In the genomic region with DNA sequence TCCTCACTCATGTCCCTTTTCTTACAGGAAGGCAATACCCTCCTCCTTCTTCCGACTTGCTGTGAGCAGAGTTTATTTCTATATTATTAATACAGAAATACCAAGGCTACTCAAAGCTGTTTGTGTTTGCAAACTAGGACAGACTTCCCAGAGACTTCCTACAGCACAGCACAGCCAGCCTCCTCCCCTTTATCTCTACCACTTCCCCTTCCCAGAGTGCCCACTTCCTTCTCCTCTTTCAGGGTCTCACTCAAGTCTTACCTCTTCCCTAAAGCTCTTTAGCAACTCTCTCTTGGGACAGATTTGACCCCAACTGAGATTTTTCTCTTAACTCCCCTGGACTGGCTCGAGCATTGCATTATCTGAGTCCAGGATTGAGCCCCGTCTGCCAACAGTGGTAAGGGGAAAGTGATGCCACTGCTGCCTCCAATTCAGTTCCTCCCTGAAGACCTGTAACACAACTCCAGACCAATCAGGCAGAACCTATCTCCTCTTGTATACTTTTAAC, we compare ENCODE assay signal across 21 cellular contexts. TPM values are rescaled to one million over a fixed set of nuclear protein-coding genes. Genes with fewer than 3 reads are reported as not detected.
DNase-seq lines count a peak whose midpoint lies in the region; ATAC-seq and TF ChIP-seq lines count a peak whose summit lies in the region.
"Had no signal": no experiment of that assay in that cellular context is flagged by ENCODE, and none has a peak within 500 bp of the region (broad histone marks: within the 10 kb centered on the region; RNA-seq: fewer than 3 reads in every experiment).

No MANE protein-coding gene starts in this region.

- H3K4me3 ChIP-seq in NB4 (ENCODE audit: low read depth, low read length), result no peak overlapping the region

- no peak for TF ChIP-seq POLR2A in NB4 (IDR thresholded peaks at IDR 0.05; ENCODE audit: extremely low read depth, insufficient read length)

- intact Hi-C loops in left ventricle myocardium superior (cut with micrococcal nuclease) (no loop called here), Right ventricle myocardium superior (cut with DNase I) (no loop called here)

- no peak for TF ChIP-seq CTCF in NB4 (IDR thresholded peaks at IDR 0.05; ENCODE audit: low read depth, low read length)
- TF ChIP-seq CTCF in WTC11 (IDR thresholded peaks at IDR 0.05), result no peak

- no peak for DNase-seq in left ventricle myocardium superior
- DNase-seq in Right ventricle myocardium superior, result no peak
- peak; percentile 28 for DNase-seq in NB4 (ENCODE audit: low read depth)
- DNase-seq in WTC11 (ENCODE audit: low spot score), result no peak
- peak; percentile 30 for DNase-seq in pons (ENCODE audit: low spot score)
- DNase-seq in AG20443 (ENCODE audit: low spot score), result no peak
- DNase-seq in NCI-H2171 treated with DMSO at 0.1 percent for 48 hours (lab: John Stamatoyannopoulos, UW), result no peak
- DNase-seq: Calu3; CD4-positive, alpha-beta T cell; DMS79; HCEC 1CT; NCI-H1417 treated with DMSO at 0.1 percent for 48 hours; NCI-H2029; NCI-H2227 treated with DMSO at 0.1 percent for 48 hours; NCI-H526 treated with DMSO at 0.1 percent for 48 hours; NK-92 treated with Interleukin-12 subunit alpha and Interleukin-12 subunit beta, amount 100 ng/mL, for 24 hours; SHP77 treated with DMSO at 0.1 percent for 48 hours; T-cell had no signal

- no peaks in the 10 kb centered on the region; the same call in 1 of the 2 replicates for H3K27me3 Mint-ChIP-seq in WTC11 (ENCODE audit: low read depth)
- H3K27me3 Mint-ChIP-seq: CD4-positive, alpha-beta T cell; IgD-negative memory B cell had no signal

- H3K4me1 Mint-ChIP-seq in WTC11, result peaks cover 21% of the 10 kb centered on the region

- ATAC-seq in left ventricle myocardium superior (peak; percentile 15), Right ventricle myocardium superior (ENCODE audit: poor library complexity) (no peak), WTC11 (peak; percentile 50), GM21515 (IDR thresholded peaks at IDR 0.05; ENCODE audit: unreplicated experiment) (no peak)
- ATAC-seq: T-cell had no signal

- peaks cover 18% of the 10 kb centered on the region for H3K9me3 Mint-ChIP-seq in WTC11
- H3K9me3 Mint-ChIP-seq: CD4-positive, alpha-beta T cell had no signal

- POLR2A ChIA-PET in WTC11 (lab: Charles Lee), result no interaction called here

- H3K4me3 Mint-ChIP-seq in WTC11, result no peak overlapping the region
- H3K4me3 Mint-ChIP-seq: CD4-positive, alpha-beta T cell; IgD-negative memory B cell; T-cell had no signal

- H3K36me3 Mint-ChIP-seq in WTC11, result no peaks in the 10 kb centered on the region
- H3K36me3 Mint-ChIP-seq: IgD-negative memory B cell, T-cell had no signal

- CTCF ChIA-PET in WTC11 (lab: Charles Lee), result no interaction called here

- H3K27ac Mint-ChIP-seq in WTC11, result no peak overlapping the region
- H3K27ac Mint-ChIP-seq: CD4-positive, alpha-beta T cell; IgD-negative memory B cell; T-cell had no signal

TF ChIP-seq in WTC11, 78 proteins besides CTCF, POLR2A, EP300 and RAD21 (continues in another document):
- TF ChIP-seq JUN (CRISPR knock-in tag; IDR thresholded peaks at IDR 0.05) (no peak), NR1H2 (CRISPR knock-in tag; IDR thresholded peaks at IDR 0.05) (no peak), ZNF423 (CRISPR knock-in tag; IDR thresholded peaks at IDR 0.05) (no peak), ETV6 (CRISPR knock-in tag; IDR thresholded peaks at IDR 0.05) (no peak), NFYB (CRISPR knock-in tag; conservative IDR thresholded peaks at IDR 0.05; ENCODE audit: low read depth) (no peak), ZNF263 (CRISPR knock-in tag; IDR thresholded peaks at IDR 0.05; ENCODE audit: low read depth) (no peak), FOXJ3 (CRISPR knock-in tag; IDR thresholded peaks at IDR 0.05; ENCODE audit: borderline replicate concordance) (no peak), ZNF671 (CRISPR knock-in tag; IDR thresholded peaks at IDR 0.05) (no peak), FOXP1 (CRISPR knock-in tag; IDR thresholded peaks at IDR 0.05; ENCODE audit: borderline replicate concordance) (no peak)
- TF ChIP-seq, protein P1, sequence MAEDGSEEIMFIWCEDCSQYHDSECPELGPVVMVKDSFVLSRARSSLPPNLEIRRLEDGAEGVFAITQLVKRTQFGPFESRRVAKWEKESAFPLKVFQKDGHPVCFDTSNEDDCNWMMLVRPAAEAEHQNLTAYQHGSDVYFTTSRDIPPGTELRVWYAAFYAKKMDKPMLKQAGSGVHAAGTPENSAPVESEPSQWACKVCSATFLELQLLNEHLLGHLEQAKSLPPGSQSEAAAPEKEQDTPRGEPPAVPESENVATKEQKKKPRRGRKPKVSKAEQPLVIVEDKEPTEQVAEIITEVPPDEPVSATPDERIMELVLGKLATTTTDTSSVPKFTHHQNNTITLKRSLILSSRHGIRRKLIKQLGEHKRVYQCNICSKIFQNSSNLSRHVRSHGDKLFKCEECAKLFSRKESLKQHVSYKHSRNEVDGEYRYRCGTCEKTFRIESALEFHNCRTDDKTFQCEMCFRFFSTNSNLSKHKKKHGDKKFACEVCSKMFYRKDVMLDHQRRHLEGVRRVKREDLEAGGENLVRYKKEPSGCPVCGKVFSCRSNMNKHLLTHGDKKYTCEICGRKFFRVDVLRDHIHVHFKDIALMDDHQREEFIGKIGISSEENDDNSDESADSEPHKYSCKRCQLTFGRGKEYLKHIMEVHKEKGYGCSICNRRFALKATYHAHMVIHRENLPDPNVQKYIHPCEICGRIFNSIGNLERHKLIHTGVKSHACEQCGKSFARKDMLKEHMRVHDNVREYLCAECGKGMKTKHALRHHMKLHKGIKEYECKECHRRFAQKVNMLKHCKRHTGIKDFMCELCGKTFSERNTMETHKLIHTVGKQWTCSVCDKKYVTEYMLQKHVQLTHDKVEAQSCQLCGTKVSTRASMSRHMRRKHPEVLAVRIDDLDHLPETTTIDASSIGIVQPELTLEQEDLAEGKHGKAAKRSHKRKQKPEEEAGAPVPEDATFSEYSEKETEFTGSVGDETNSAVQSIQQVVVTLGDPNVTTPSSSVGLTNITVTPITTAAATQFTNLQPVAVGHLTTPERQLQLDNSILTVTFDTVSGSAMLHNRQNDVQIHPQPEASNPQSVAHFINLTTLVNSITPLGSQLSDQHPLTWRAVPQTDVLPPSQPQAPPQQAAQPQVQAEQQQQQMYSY (CRISPR knock-in tag; IDR thresholded peaks at IDR 0.05), result no peak
- TF ChIP-seq, protein P2, sequence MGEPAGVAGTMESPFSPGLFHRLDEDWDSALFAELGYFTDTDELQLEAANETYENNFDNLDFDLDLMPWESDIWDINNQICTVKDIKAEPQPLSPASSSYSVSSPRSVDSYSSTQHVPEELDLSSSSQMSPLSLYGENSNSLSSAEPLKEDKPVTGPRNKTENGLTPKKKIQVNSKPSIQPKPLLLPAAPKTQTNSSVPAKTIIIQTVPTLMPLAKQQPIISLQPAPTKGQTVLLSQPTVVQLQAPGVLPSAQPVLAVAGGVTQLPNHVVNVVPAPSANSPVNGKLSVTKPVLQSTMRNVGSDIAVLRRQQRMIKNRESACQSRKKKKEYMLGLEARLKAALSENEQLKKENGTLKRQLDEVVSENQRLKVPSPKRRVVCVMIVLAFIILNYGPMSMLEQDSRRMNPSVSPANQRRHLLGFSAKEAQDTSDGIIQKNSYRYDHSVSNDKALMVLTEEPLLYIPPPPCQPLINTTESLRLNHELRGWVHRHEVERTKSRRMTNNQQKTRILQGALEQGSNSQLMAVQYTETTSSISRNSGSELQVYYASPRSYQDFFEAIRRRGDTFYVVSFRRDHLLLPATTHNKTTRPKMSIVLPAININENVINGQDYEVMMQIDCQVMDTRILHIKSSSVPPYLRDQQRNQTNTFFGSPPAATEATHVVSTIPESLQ (CRISPR knock-in tag; IDR thresholded peaks at IDR 0.05), result no peak
- TF ChIP-seq, protein P3, sequence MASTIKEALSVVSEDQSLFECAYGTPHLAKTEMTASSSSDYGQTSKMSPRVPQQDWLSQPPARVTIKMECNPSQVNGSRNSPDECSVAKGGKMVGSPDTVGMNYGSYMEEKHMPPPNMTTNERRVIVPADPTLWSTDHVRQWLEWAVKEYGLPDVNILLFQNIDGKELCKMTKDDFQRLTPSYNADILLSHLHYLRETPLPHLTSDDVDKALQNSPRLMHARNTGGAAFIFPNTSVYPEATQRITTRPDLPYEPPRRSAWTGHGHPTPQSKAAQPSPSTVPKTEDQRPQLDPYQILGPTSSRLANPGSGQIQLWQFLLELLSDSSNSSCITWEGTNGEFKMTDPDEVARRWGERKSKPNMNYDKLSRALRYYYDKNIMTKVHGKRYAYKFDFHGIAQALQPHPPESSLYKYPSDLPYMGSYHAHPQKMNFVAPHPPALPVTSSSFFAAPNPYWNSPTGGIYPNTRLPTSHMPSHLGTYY (CRISPR knock-in tag; IDR thresholded peaks at IDR 0.05), result no peak
- TF ChIP-seq, protein P4, sequence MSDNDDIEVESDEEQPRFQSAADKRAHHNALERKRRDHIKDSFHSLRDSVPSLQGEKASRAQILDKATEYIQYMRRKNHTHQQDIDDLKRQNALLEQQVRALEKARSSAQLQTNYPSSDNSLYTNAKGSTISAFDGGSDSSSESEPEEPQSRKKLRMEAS (CRISPR knock-in tag; IDR thresholded peaks at IDR 0.05), result no peak
- TF ChIP-seq, protein P5, sequence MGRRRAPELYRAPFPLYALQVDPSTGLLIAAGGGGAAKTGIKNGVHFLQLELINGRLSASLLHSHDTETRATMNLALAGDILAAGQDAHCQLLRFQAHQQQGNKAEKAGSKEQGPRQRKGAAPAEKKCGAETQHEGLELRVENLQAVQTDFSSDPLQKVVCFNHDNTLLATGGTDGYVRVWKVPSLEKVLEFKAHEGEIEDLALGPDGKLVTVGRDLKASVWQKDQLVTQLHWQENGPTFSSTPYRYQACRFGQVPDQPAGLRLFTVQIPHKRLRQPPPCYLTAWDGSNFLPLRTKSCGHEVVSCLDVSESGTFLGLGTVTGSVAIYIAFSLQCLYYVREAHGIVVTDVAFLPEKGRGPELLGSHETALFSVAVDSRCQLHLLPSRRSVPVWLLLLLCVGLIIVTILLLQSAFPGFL (CRISPR knock-in tag; IDR thresholded peaks at IDR 0.05; ENCODE audit: borderline replicate concordance), result no peak
- TF ChIP-seq, protein P6, sequence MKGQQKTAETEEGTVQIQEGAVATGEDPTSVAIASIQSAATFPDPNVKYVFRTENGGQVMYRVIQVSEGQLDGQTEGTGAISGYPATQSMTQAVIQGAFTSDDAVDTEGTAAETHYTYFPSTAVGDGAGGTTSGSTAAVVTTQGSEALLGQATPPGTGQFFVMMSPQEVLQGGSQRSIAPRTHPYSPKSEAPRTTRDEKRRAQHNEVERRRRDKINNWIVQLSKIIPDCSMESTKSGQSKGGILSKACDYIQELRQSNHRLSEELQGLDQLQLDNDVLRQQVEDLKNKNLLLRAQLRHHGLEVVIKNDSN (CRISPR knock-in tag; IDR thresholded peaks at IDR 0.05), result no peak

RNA-seq across cellular contexts. Expression of a gene that starts 5.5 kb away (rescaled TPM):
- total RNA-seq in left ventricle myocardium superior (0.20 TPM), Right ventricle myocardium superior (0.16 TPM), WTC11 (2021) (1.9 to 3.0 TPM (median 2.7 TPM) in 3 replicates)
- total RNA-seq: G401 had no signal

Comparison
In these comparisons a context has a peak if more than half of its experiments do, and no peak if none do; other contexts are left out.
1. ATAC-seq: peak in left ventricle myocardium superior (single experiment) and WTC11 (single experiment); none in Right ventricle myocardium superior (single experiment) and GM21515 (single experiment).
2. DNase-seq: peak in NB4 (single experiment) and pons (single experiment); none in left ventricle myocardium superior (single experiment), Right ventricle myocardium superior (single experiment), WTC11 (single experiment), AG20443 (single experiment) and NCI-H2171 treated with DMSO at 0.1 percent for 48 hours (single experiment).